Comparison of ENCODE assay signal across 8 cellular contexts in genomic region chr19:16069813-16070365, GRCh38. TPM values are rescaled to one million over a fixed set of nuclear protein-coding genes. Genes with fewer than 3 reads are reported as not detected.
DNase-seq lines count a peak whose midpoint lies in the region; ATAC-seq and TF ChIP-seq lines count a peak whose summit lies in the region.

No MANE protein-coding gene starts in this region.

- peak overlapping the region; percentile 60 to 82 (median 67); a peak in 21 of 22 replicates for H3K27ac ChIP-seq in BLaER1 treated with 17β-estradiol and CSF1 and Interleukin-3, amounts not matched to agents 10 nM and 100 nM
- peak overlapping the region; percentile 77 to 98 for H3K27ac ChIP-seq in coronary artery
- peak overlapping the region; percentile 35 for H3K27ac ChIP-seq in osteoblast (ENCODE audit: low read depth, low read length)

- TF ChIP-seq CTCF in NB4 (IDR thresholded peaks at IDR 0.05; ENCODE audit: low read depth, low read length) (no peak), coronary artery (IDR thresholded peaks at IDR 0.05) (no peak), osteoblast (IDR thresholded peaks at IDR 0.05; ENCODE audit: extremely low read depth, low read depth, low read length) (no peak)

- 0 out of 20 replicates have a peak overlapping the region, but pooled peaks of 1 of the 10 experiments have one; percentile 0 for H3K4me3 ChIP-seq in BLaER1 treated with 17β-estradiol and CSF1 and Interleukin-3, amounts not matched to agents 10 nM and 100 nM
- H3K4me3 ChIP-seq in NB4 (ENCODE audit: low read depth, low read length) (peak overlapping the region; percentile 21), coronary artery (peak overlapping the region; percentile 90), osteoblast (ENCODE audit: insufficient read depth, low read length) (peak overlapping the region; percentile 66)

- no peak for ATAC-seq in GM19324 (IDR thresholded peaks at IDR 0.05; ENCODE audit: low FRiP score, unreplicated experiment)

- peak overlapping the region; percentile 83 for H2AFZ ChIP-seq in osteoblast (ENCODE audit: low read length)

- peaks cover 53 to 88% (median 70%) of the 10 kb centered on the region in 10 experiments for H3K4me1 ChIP-seq in BLaER1 treated with 17β-estradiol and CSF1 and Interleukin-3, amounts not matched to agents 10 nM and 100 nM
- H3K4me1 ChIP-seq in osteoblast (ENCODE audit: insufficient read depth, low read length), result peaks cover 44% of the 10 kb centered on the region

- H3K9me3 ChIP-seq in BLaER1 treated with 17β-estradiol and CSF1 and Interleukin-3, amounts not matched to agents 10 nM and 100 nM (replicated peaks in 1 of 11), result no peaks in the 10 kb centered on the region
- H3K9me3 ChIP-seq in osteoblast (ENCODE audit: low read depth, low read length), result no peaks in the 10 kb centered on the region

- peak overlapping the region; percentile 56 to 89 (median 68) for H3K4me2 ChIP-seq in BLaER1 treated with 17β-estradiol and CSF1 and Interleukin-3, amounts not matched to agents 10 nM and 100 nM
- peak overlapping the region; percentile 68 for H3K4me2 ChIP-seq in osteoblast (ENCODE audit: insufficient read depth, low read length)

- H3K36me3 ChIP-seq in BLaER1 treated with 17β-estradiol and CSF1 and Interleukin-3, amounts not matched to agents 10 nM and 100 nM, result no peaks in the 10 kb centered on the region
- H3K36me3 ChIP-seq in osteoblast (ENCODE audit: insufficient read depth, low read length), result peaks cover 7% of the 10 kb centered on the region

- DNase-seq in NB4 (ENCODE audit: low read depth), result no peak
- no peak for DNase-seq in coronary artery (ENCODE audit: low spot score)
- DNase-seq in osteoblast (ENCODE audit: insufficient read length, low spot score, missing footprints), result peak; percentile 49
- no peak for DNase-seq in NCI-H2107 treated with DMSO at 0.1 percent for 48 hours (lab: John Stamatoyannopoulos, UW; ENCODE audit: unreplicated experiment)
- no peak for DNase-seq in activated CD4-positive, alpha-beta T cell treated with anti-CD3 and anti-CD28 coated beads, Interleukin-2, amount 50 U/mL, for 4 hours
- no peak for DNase-seq in KBM-7

- in situ Hi-C loops in KBM-7 (cut with MboI; ENCODE audit: low pct_unique_long_range_greater_than_20kb, low sequenced_read_pairs), result no loop called here

- no peak for TF ChIP-seq POLR2A in NB4 (IDR thresholded peaks at IDR 0.05; ENCODE audit: extremely low read depth, insufficient read length)

- peaks cover 61% of the 10 kb centered on the region for H3K79me2 ChIP-seq in osteoblast (ENCODE audit: insufficient read depth, low read length)

- peak overlapping the region in 10 of 11 experiments; percentile 7 to 68 (median 50); a peak in 18 of 22 replicates for H3K9ac ChIP-seq in BLaER1 treated with 17β-estradiol and CSF1 and Interleukin-3, amounts not matched to agents 10 nM and 100 nM

- no peaks in the 10 kb centered on the region for H4K20me1 ChIP-seq in BLaER1 treated with 17β-estradiol and CSF1 and Interleukin-3, amounts not matched to agents 10 nM and 100 nM
- no peaks in the 10 kb centered on the region for H4K20me1 ChIP-seq in osteoblast (ENCODE audit: insufficient read depth, low read length)

- H3K27me3 ChIP-seq in BLaER1 treated with 17β-estradiol and CSF1 and Interleukin-3, amounts not matched to agents 10 nM and 100 nM, result no peaks in the 10 kb centered on the region
- H3K27me3 ChIP-seq in osteoblast (ENCODE audit: insufficient read depth, low read length), result no peaks in the 10 kb centered on the region

RNA-seq across cellular contexts. Expression of gene TPM4, which starts 6.4 kb away (rescaled TPM):
- total RNA-seq in osteoblast, result 1,233 and 1,325 TPM in 2 replicates

RNA-seq across cellular contexts. Expression of gene RAB8A, which starts 41.8 kb away (rescaled TPM):
- total RNA-seq in osteoblast, result 61.6 and 68.8 TPM in 2 replicates

Comparison
In these comparisons a context has a peak if more than half of its experiments do, and no peak if none do; other contexts are left out.
1. H3K27ac ChIP-seq: peak in every context shown above with its lines; median percentile 88 in coronary artery; 67 in BLaER1 treated with 17β-estradiol and CSF1 and Interleukin-3, amounts not matched to agents 10 nM and 100 nM; 35 in osteoblast.